1 cellular context compared by ENCODE assay signal in the genomic region with DNA sequence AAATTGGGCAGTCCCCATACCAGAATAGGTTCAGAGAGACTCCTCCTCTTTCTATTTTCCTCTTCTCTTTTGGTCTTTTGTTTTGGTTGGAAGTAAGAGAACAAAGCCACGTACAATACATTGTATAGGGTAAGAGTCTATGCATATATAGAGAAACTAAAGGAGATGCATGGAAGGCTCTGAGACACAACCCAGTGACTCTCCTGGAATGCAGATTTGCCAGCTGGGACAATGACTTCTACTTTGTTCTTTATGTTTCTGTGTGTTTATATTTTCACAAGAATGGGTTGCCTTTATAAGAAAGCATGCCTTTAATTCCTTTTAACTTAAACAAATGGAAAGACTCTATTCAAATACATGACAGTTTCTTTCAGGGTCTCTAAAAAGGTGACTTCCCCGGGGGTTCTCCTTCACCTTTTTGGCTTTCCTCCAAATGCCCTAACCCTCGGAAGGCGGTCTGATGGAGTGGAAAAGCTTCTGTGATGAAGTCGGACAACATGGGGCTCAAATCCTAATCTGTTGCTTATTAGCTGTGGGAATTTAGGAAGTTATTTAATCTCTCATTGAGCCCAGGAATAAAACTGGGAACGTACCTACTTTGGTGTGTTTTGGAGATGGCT.
A peak's percentile ranks its signal among the peaks of the same experiment; 100 is the strongest.
TF ChIP-seq lines count a peak whose summit lies in the region.

No MANE protein-coding gene starts in this region.

TF ChIP-seq in H1, 55 proteins besides CTCF, POLR2A, EP300 and RAD21:
- TF ChIP-seq RFX5 (IDR thresholded peaks at IDR 0.05; ENCODE audit: borderline replicate concordance, low read depth, low read length) (no peak), TEAD4 (IDR thresholded peaks at IDR 0.05; ENCODE audit: low read depth, low read length) (peak; percentile 70)
TF ChIP-seq in H1: peak in this region for 1.
